Comparison of ENCODE assay signal across 8 cellular contexts in genomic region chr6:152983637-152984386, GRCh38. TPM values are rescaled to one million over a fixed set of nuclear protein-coding genes. Genes with fewer than 3 reads are reported as not detected.
DNase-seq lines count a peak whose midpoint lies in the region; ATAC-seq and TF ChIP-seq lines count a peak whose summit lies in the region.

No MANE protein-coding gene starts in this region.

- H3K9me3 ChIP-seq in thyroid gland, result no peaks in the 10 kb centered on the region

- WGBS in thyroid gland, 2 donors, result 1% methylated on average over 23 to 36 of the region's 36 CpGs

- H3K4me1 Mint-ChIP-seq in activated naive CD8-positive, alpha-beta T cell treated with anti-CD3 and anti-CD28 coated beads for 36 hours, result peaks cover 27% of the 10 kb centered on the region
- peaks cover 39% of the 10 kb centered on the region for H3K4me1 Mint-ChIP-seq in osteocyte (ENCODE audit: unreplicated experiment)

- peak overlapping the region; percentile 66 to 89 (median 70) for H3K27ac ChIP-seq in thyroid gland

- DNase-seq in DMS79 treated with DMSO at 0.1 percent for 48 hours (lab: John Stamatoyannopoulos, UW), result peak; percentile 93
- DNase-seq in KG1 (lab: John Stamatoyannopoulos, UW), result peak; percentile 94
- peak; percentile 20 for DNase-seq in SKM-1 treated with dmso at 0.1 percent for 144 hours (lab: John Stamatoyannopoulos, UW; ENCODE audit: unreplicated experiment)
- DNase-seq in activated naive CD8-positive, alpha-beta T cell treated with anti-CD3 and anti-CD28 coated beads for 36 hours, result peak; percentile 96
- peak; percentile 98 for DNase-seq in Right ventricle myocardium inferior (ENCODE audit: missing footprints)
- DNase-seq in osteocyte (ENCODE audit: extremely low spot score, unreplicated experiment), result peak; percentile 88
- DNase-seq in thyroid gland, result peak; percentile 73 to 95

- H3K9me3 Mint-ChIP-seq in activated naive CD8-positive, alpha-beta T cell treated with anti-CD3 and anti-CD28 coated beads for 36 hours, result no peaks in the 10 kb centered on the region
- no peaks in the 10 kb centered on the region for H3K9me3 Mint-ChIP-seq in osteocyte (ENCODE audit: unreplicated experiment)

- no peaks in the 10 kb centered on the region for H3K36me3 ChIP-seq in thyroid gland

- H3K27me3 Mint-ChIP-seq in activated naive CD8-positive, alpha-beta T cell treated with anti-CD3 and anti-CD28 coated beads for 36 hours, result peaks cover 4% of the 10 kb centered on the region
- no peaks in the 10 kb centered on the region for H3K27me3 Mint-ChIP-seq in osteocyte (ENCODE audit: unreplicated experiment)

- TF ChIP-seq CTCF in osteocyte (IDR thresholded peaks at IDR 0.05) (no peak), thyroid gland (IDR thresholded peaks at IDR 0.05) (no peak)

- peaks cover 48% of the 10 kb centered on the region for H3K36me3 Mint-ChIP-seq in activated naive CD8-positive, alpha-beta T cell treated with anti-CD3 and anti-CD28 coated beads for 36 hours
- no peaks in the 10 kb centered on the region for H3K36me3 Mint-ChIP-seq in osteocyte (ENCODE audit: unreplicated experiment)

- peak overlapping the region; percentile 94 for H3K4me3 Mint-ChIP-seq in activated naive CD8-positive, alpha-beta T cell treated with anti-CD3 and anti-CD28 coated beads for 36 hours
- peak overlapping the region; percentile 98 for H3K4me3 Mint-ChIP-seq in osteocyte (ENCODE audit: unreplicated experiment)

- intact Hi-C loops in Right ventricle myocardium inferior (cut with DNase I) (loop anchor here (2.0 kb wide), 1 partner anchor 19 kb away; the partner anchor contains the start of gene MTRF1L), thyroid gland (cut with DNase I) (no loop called here)

- H3K4me1 ChIP-seq in thyroid gland, result peaks cover 14 to 16% of the 10 kb centered on the region in 2 donors

- ATAC-seq in GM21717 (IDR thresholded peaks at IDR 0.05; ENCODE audit: unreplicated experiment), result peak; percentile 31
- ATAC-seq in Right ventricle myocardium inferior, result peak; percentile 30

- H3K4me3 ChIP-seq in thyroid gland (replicated peaks in 1 of 3), result peak overlapping the region; percentile 33 to 70 (median 50)

- H3K27ac Mint-ChIP-seq in activated naive CD8-positive, alpha-beta T cell treated with anti-CD3 and anti-CD28 coated beads for 36 hours, result peak overlapping the region; percentile 99
- H3K27ac Mint-ChIP-seq in osteocyte (ENCODE audit: unreplicated experiment), result peak overlapping the region; percentile 99

- H3K27me3 ChIP-seq in thyroid gland, result no peaks in the 10 kb centered on the region

- TF ChIP-seq POLR2A in thyroid gland (IDR thresholded peaks at IDR 0.05), result peak in 1 of 2 donors; percentile 67

RNA-seq across cellular contexts. Expression of gene FBXO5, which starts 1.0 kb away (rescaled TPM):
- total RNA-seq in activated naive CD8-positive, alpha-beta T cell treated with anti-CD3 and anti-CD28 coated beads for 36 hours, result 10 to 100 TPM; 51.4 to 52.6 TPM
- 2.4 TPM for total RNA-seq in Right ventricle myocardium inferior
- total RNA-seq in osteocyte, result 8.6 and 8.9 TPM in 2 replicates
- total RNA-seq in thyroid gland, result 1 to 10 TPM; 5.6 to 7.4 (median 6.2) TPM

RNA-seq across cellular contexts. Expression of gene MTRF1L, which starts 18.7 kb away (rescaled TPM):
- total RNA-seq in activated naive CD8-positive, alpha-beta T cell treated with anti-CD3 and anti-CD28 coated beads for 36 hours, result 10 to 100 TPM; 16.8 to 18.2 TPM
- 30.8 TPM for total RNA-seq in Right ventricle myocardium inferior
- 15.9 and 16.9 TPM in 2 replicates for total RNA-seq in osteocyte
- total RNA-seq in thyroid gland, result 10 to 100 TPM; 15.7 to 23.8 (median 17.6) TPM

Comparison
In these comparisons a context has a peak if more than half of its experiments do, and no peak if none do; other contexts are left out.
1. Peak in every context shown above with its lines: DNase-seq, ATAC-seq, H3K4me3 ChIP-seq and H3K27ac ChIP-seq.
2. DNase-seq: peak in every context shown above with its lines; median percentile 98 in Right ventricle myocardium inferior; 96 in activated naive CD8-positive, alpha-beta T cell treated with anti-CD3 and anti-CD28 coated beads for 36 hours; 94 in KG1; 93 in DMS79 treated with DMSO at 0.1 percent for 48 hours; 88 in osteocyte; 84 in thyroid gland; 20 in SKM-1 treated with dmso at 0.1 percent for 144 hours.